ENCODE assay signal across 1 cellular context in the genomic region with DNA sequence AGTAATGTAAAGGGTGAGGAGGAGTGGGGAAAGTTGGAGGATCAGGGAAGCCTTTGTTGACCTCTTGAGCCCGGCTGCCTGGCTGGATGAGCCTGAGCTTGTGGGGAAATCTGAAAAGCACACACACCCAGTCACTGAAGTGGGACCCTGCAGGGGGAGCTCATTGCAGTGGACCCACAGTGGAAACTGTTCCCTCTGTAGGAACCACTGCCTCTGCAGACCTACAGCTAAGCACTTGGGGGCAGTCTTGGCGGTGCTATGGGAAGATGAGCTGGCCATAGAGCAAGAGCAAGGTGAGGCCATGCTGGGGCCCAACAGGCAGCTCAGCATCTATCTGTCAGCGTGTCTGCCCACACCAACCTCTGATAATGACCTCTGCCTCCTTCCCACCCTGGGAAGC.
TF ChIP-seq lines count a peak whose summit lies in the region.

No MANE protein-coding gene starts in this region.

TF ChIP-seq in GM23338, 12 proteins besides CTCF, POLR2A, EP300 and RAD21 (continued from another document):
- TF ChIP-seq, protein P1, sequence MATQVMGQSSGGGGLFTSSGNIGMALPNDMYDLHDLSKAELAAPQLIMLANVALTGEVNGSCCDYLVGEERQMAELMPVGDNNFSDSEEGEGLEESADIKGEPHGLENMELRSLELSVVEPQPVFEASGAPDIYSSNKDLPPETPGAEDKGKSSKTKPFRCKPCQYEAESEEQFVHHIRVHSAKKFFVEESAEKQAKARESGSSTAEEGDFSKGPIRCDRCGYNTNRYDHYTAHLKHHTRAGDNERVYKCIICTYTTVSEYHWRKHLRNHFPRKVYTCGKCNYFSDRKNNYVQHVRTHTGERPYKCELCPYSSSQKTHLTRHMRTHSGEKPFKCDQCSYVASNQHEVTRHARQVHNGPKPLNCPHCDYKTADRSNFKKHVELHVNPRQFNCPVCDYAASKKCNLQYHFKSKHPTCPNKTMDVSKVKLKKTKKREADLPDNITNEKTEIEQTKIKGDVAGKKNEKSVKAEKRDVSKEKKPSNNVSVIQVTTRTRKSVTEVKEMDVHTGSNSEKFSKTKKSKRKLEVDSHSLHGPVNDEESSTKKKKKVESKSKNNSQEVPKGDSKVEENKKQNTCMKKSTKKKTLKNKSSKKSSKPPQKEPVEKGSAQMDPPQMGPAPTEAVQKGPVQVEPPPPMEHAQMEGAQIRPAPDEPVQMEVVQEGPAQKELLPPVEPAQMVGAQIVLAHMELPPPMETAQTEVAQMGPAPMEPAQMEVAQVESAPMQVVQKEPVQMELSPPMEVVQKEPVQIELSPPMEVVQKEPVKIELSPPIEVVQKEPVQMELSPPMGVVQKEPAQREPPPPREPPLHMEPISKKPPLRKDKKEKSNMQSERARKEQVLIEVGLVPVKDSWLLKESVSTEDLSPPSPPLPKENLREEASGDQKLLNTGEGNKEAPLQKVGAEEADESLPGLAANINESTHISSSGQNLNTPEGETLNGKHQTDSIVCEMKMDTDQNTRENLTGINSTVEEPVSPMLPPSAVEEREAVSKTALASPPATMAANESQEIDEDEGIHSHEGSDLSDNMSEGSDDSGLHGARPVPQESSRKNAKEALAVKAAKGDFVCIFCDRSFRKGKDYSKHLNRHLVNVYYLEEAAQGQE (IDR thresholded peaks at IDR 0.05; ENCODE audit: unreplicated experiment), result no peak
- TF ChIP-seq NANOG (IDR thresholded peaks at IDR 0.05; ENCODE audit: borderline replicate concordance), result no peak
- TF ChIP-seq ZNF331 (CRISPR knock-in tag; IDR thresholded peaks at IDR 0.05; ENCODE audit: low read depth), result no peak
- TF ChIP-seq, protein P2, sequence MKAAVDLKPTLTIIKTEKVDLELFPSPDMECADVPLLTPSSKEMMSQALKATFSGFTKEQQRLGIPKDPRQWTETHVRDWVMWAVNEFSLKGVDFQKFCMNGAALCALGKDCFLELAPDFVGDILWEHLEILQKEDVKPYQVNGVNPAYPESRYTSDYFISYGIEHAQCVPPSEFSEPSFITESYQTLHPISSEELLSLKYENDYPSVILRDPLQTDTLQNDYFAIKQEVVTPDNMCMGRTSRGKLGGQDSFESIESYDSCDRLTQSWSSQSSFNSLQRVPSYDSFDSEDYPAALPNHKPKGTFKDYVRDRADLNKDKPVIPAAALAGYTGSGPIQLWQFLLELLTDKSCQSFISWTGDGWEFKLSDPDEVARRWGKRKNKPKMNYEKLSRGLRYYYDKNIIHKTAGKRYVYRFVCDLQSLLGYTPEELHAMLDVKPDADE (IDR thresholded peaks at IDR 0.05), result no peak
- no peak for TF ChIP-seq JUNB (IDR thresholded peaks at IDR 0.05; ENCODE audit: unreplicated experiment)
- no peak for TF ChIP-seq EZH2 (IDR thresholded peaks at IDR 0.05; ENCODE audit: low read depth, unreplicated experiment)
- TF ChIP-seq POLR2AphosphoS5 (IDR thresholded peaks at IDR 0.05; ENCODE audit: low read depth), result no peak
TF ChIP-seq in GM23338: peak in this region for 0.
